In the genomic region with DNA sequence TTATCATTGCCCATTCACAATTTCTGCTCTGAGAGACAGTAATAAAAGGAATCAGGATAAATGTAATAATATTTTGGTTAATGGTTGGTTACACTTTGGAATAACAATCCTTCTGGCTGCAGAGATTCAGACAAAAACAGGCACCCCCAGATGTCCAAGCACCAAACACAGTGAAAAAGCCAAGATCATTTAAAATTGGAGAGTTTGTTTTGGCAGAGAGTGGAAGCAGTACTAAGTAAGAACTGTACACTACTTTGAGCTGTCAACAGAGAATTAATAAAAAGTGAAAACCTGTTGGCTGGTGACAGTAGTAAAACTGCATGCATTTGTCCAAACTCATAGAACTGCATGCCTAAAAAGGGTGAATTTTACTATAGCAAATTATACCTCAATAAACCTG, we compare ENCODE assay signal across 17 cellular contexts. TPM values are rescaled to one million over a fixed set of nuclear protein-coding genes. Genes with fewer than 3 reads are reported as not detected.
DNase-seq lines count a peak whose midpoint lies in the region; ATAC-seq and TF ChIP-seq lines count a peak whose summit lies in the region.
"Had no signal": no experiment of that assay in that cellular context is flagged by ENCODE, and none has a peak within 500 bp of the region (broad histone marks: within the 10 kb centered on the region; RNA-seq: fewer than 3 reads in every experiment).

No MANE protein-coding gene starts in this region.

- CTCF ChIA-PET in activated CD4-positive, alpha-beta T cell treated with anti-CD3 and anti-CD28 coated beads for 36 hours (lab: Charles Lee) = interaction anchor here (0.6 to 1.0 kb wide), 2 partner anchors 28 to 95 kb away, joined by 3 to 4 read pairs; no protein-coding TSS in a partner anchor

- H3K4me3 ChIP-seq in HL-60 (replicated peaks; ENCODE audit: insufficient read depth, low read length) = no peak overlapping the region
- no peak overlapping the region for H3K4me3 ChIP-seq in neutrophil (ENCODE audit: low read depth in 1 of 2, low read length in 1 of 2)

- H3K36me3 Mint-ChIP-seq in activated CD4-positive, alpha-beta T cell treated with anti-CD3 and anti-CD28 coated beads, Interleukin-2, amount 10 ng/mL, durations not matched to agents 24 days and 14 days (ENCODE audit: low read depth) = peaks cover 3% of the 10 kb centered on the region
- H3K36me3 Mint-ChIP-seq in activated CD4-positive, alpha-beta T cell treated with anti-CD3 and anti-CD28 coated beads for 36 hours (ENCODE audit: low read depth) = no peaks in the 10 kb centered on the region
- no peaks in the 10 kb centered on the region for H3K36me3 Mint-ChIP-seq in activated T-helper 17 cell treated with anti-CD3 and anti-CD28 coated beads, Interleukin-2, amount 50 U/mL, for 72 hours (ENCODE audit: low read depth)
- H3K36me3 Mint-ChIP-seq: CD4-positive, alpha-beta memory T cell had no signal

- POLR2A ChIA-PET in activated CD4-positive, alpha-beta T cell treated with anti-CD3 and anti-CD28 coated beads for 36 hours (lab: Charles Lee) = no interaction called here

- peaks cover 7% of the 10 kb centered on the region for H3K9me3 Mint-ChIP-seq in activated CD4-positive, alpha-beta T cell treated with anti-CD3 and anti-CD28 coated beads, Interleukin-2, amount 10 ng/mL, durations not matched to agents 24 days and 14 days
- no peaks in the 10 kb centered on the region for H3K9me3 Mint-ChIP-seq in activated CD4-positive, alpha-beta T cell treated with anti-CD3 and anti-CD28 coated beads for 36 hours (ENCODE audit: low read depth)
- no peaks in the 10 kb centered on the region for H3K9me3 Mint-ChIP-seq in activated T-helper 17 cell treated with anti-CD3 and anti-CD28 coated beads, Interleukin-2, amount 50 U/mL, for 72 hours
- H3K9me3 Mint-ChIP-seq: CD4-positive, alpha-beta memory T cell; HFFc6 had no signal

- DNase-seq in activated CD4-positive, alpha-beta T cell treated with anti-CD3 and anti-CD28 coated beads, Interleukin-2, amount 10 ng/mL, durations not matched to agents 24 days and 14 days = no peak
- no peak for DNase-seq in activated CD4-positive, alpha-beta T cell treated with anti-CD3 and anti-CD28 coated beads for 36 hours
- no peak for DNase-seq in HL-60 (ENCODE audit: low read depth in 1 of 2, low spot score in 1 of 2)
- DNase-seq in activated T-cell treated with anti-CD3 and anti-CD28 coated beads, Interleukin-2, amount 50 U/mL, for 48 hours = no peak
- no peak for DNase-seq in activated CD8-positive, alpha-beta memory T cell treated with anti-CD3 and anti-CD28 coated beads, Interleukin-2, amount 50 U/mL, for 48 hours
- DNase-seq: BE2C; CD4-positive, alpha-beta memory T cell; DMS153; DMS79 treated with DMSO at 0.1 percent for 48 hours; EL; HCEC 1CT; HFFc6 had no signal

- H3K27ac ChIP-seq in HL-60 (replicated peaks) (peak overlapping the region; percentile 77), neutrophil (peak overlapping the region; percentile 71)
- H3K27ac ChIP-seq: C4-2B had no signal

- peaks cover 45% of the 10 kb centered on the region for H3K4me1 Mint-ChIP-seq in activated CD4-positive, alpha-beta T cell treated with anti-CD3 and anti-CD28 coated beads, Interleukin-2, amount 10 ng/mL, durations not matched to agents 24 days and 14 days
- H3K4me1 Mint-ChIP-seq in activated CD4-positive, alpha-beta T cell treated with anti-CD3 and anti-CD28 coated beads for 36 hours = peaks cover 13% of the 10 kb centered on the region
- H3K4me1 Mint-ChIP-seq in activated T-helper 17 cell treated with anti-CD3 and anti-CD28 coated beads, Interleukin-2, amount 50 U/mL, for 72 hours = peaks cover 31% of the 10 kb centered on the region

- H3K4me1 ChIP-seq in neutrophil (ENCODE audit: control insufficient read depth in 1 of 2, insufficient read depth in 1 of 2, low read depth in 1 of 2, low read length in 1 of 2) = peaks cover 76 to 80% of the 10 kb centered on the region in 2 experiments
- H3K4me1 ChIP-seq: BE2C had no signal

- no peaks in the 10 kb centered on the region for H3K9me3 ChIP-seq in neutrophil
- H3K9me3 ChIP-seq: BE2C had no signal

- intact Hi-C loops in activated CD4-positive, alpha-beta T cell treated with anti-CD3 and anti-CD28 coated beads, Interleukin-2, amount 10 ng/mL, durations not matched to agents 24 days and 14 days (cut with micrococcal nuclease) = loop anchor here (1.0 to 10.0 kb wide), 3 partner anchors 8 to 574 kb away; no protein-coding TSS in a partner anchor
- intact Hi-C loops in activated CD4-positive, alpha-beta T cell treated with anti-CD3 and anti-CD28 coated beads for 36 hours (cut with DNase I, micrococcal nuclease) = no loop called here

- H3K27me3 ChIP-seq in HL-60 (ENCODE audit: insufficient read depth, poor library complexity, severe bottlenecking) (no peaks in the 10 kb centered on the region), neutrophil (no peaks in the 10 kb centered on the region)
- H3K27me3 ChIP-seq: BE2C had no signal

- H3K4me3 Mint-ChIP-seq in activated CD4-positive, alpha-beta T cell treated with anti-CD3 and anti-CD28 coated beads, Interleukin-2, amount 10 ng/mL, durations not matched to agents 24 days and 14 days = no peak overlapping the region
- no peak overlapping the region for H3K4me3 Mint-ChIP-seq in activated CD4-positive, alpha-beta T cell treated with anti-CD3 and anti-CD28 coated beads for 36 hours
- H3K4me3 Mint-ChIP-seq in activated T-helper 17 cell treated with anti-CD3 and anti-CD28 coated beads, Interleukin-2, amount 50 U/mL, for 72 hours = peak overlapping the region; percentile 21
- H3K4me3 Mint-ChIP-seq: CD4-positive, alpha-beta memory T cell; HFFc6 had no signal

- TF ChIP-seq CTCF in HL-60 (IDR thresholded peaks at IDR 0.05; ENCODE audit: insufficient read depth, low read length) (no peak), neutrophil (IDR thresholded peaks at IDR 0.05) (no peak)

- peak overlapping the region; percentile 42 for H3K27ac Mint-ChIP-seq in activated CD4-positive, alpha-beta T cell treated with anti-CD3 and anti-CD28 coated beads, Interleukin-2, amount 10 ng/mL, durations not matched to agents 24 days and 14 days
- H3K27ac Mint-ChIP-seq in activated CD4-positive, alpha-beta T cell treated with anti-CD3 and anti-CD28 coated beads for 36 hours = no peak overlapping the region
- peak overlapping the region; percentile 21 for H3K27ac Mint-ChIP-seq in activated T-helper 17 cell treated with anti-CD3 and anti-CD28 coated beads, Interleukin-2, amount 50 U/mL, for 72 hours
- H3K27ac Mint-ChIP-seq: CD4-positive, alpha-beta memory T cell; HFFc6 had no signal

- H3K27me3 Mint-ChIP-seq in activated CD4-positive, alpha-beta T cell treated with anti-CD3 and anti-CD28 coated beads, Interleukin-2, amount 10 ng/mL, durations not matched to agents 24 days and 14 days = peaks cover 8% of the 10 kb centered on the region
- H3K27me3 Mint-ChIP-seq in activated CD4-positive, alpha-beta T cell treated with anti-CD3 and anti-CD28 coated beads for 36 hours = peaks cover 33% of the 10 kb centered on the region
- H3K27me3 Mint-ChIP-seq in activated T-helper 17 cell treated with anti-CD3 and anti-CD28 coated beads, Interleukin-2, amount 50 U/mL, for 72 hours = peaks cover 18% of the 10 kb centered on the region

- H3K36me3 ChIP-seq in neutrophil = no peaks in the 10 kb centered on the region
- H3K36me3 ChIP-seq: BE2C had no signal

- no peak for ATAC-seq in activated CD4-positive, alpha-beta T cell treated with anti-CD3 and anti-CD28 coated beads for 36 hours
- no peak for ATAC-seq in activated T-helper 17 cell treated with anti-CD3 and anti-CD28 coated beads, Interleukin-2, amount 50 U/mL, for 72 hours (replicated peaks)
- no peak for ATAC-seq in GM18867 (IDR thresholded peaks at IDR 0.05; ENCODE audit: unreplicated experiment)

RNA-seq across cellular contexts. Expression of a gene that starts 15.6 kb away (rescaled TPM):
- 2.4 and 3.1 TPM in 2 replicates for total RNA-seq in activated CD4-positive, alpha-beta T cell treated with anti-CD3 and anti-CD28 coated beads, Interleukin-2, amount 10 ng/mL, durations not matched to agents 24 days and 14 days
- total RNA-seq in activated CD4-positive, alpha-beta T cell treated with anti-CD3 and anti-CD28 coated beads for 36 hours = 1 to 10 TPM; 1.4 to 1.6 TPM
- total RNA-seq in activated T-helper 17 cell treated with anti-CD3 and anti-CD28 coated beads, Interleukin-2, amount 50 U/mL, for 72 hours = 100 to 1,000 TPM in 1 of 2 donors, 10 to 100 TPM in 1; 52.3 to 253 TPM
- total RNA-seq: CD4-positive, alpha-beta memory T cell; H4; HFFc6 had no signal

RNA-seq across cellular contexts. Expression of a gene that starts 43.4 kb away (rescaled TPM):
- 6.9 and 7.7 TPM in 2 replicates for total RNA-seq in activated CD4-positive, alpha-beta T cell treated with anti-CD3 and anti-CD28 coated beads, Interleukin-2, amount 10 ng/mL, durations not matched to agents 24 days and 14 days
- 1 to 10 TPM in 1 of 2 experiments, under 1 TPM in 1; 0.56 to 1.1 TPM for total RNA-seq in activated CD4-positive, alpha-beta T cell treated with anti-CD3 and anti-CD28 coated beads for 36 hours
- 10 to 100 TPM in 1 of 2 donors, 1 to 10 TPM in 1; 8.0 to 66.8 TPM for total RNA-seq in activated T-helper 17 cell treated with anti-CD3 and anti-CD28 coated beads, Interleukin-2, amount 50 U/mL, for 72 hours
- total RNA-seq: CD4-positive, alpha-beta memory T cell; H4; HFFc6 had no signal

Comparison
In these comparisons a context has a peak if more than half of its experiments do, and no peak if none do; other contexts are left out.
1. RNA of a gene that starts 15.6 kb away (total RNA-seq): 52.3 to 253 TPM in activated T-helper 17 cell treated with anti-CD3 and anti-CD28 coated beads, Interleukin-2, amount 50 U/mL, for 72 hours; 2.4 to 3.1 TPM in activated CD4-positive, alpha-beta T cell treated with anti-CD3 and anti-CD28 coated beads, Interleukin-2, amount 10 ng/mL, durations not matched to agents 24 days and 14 days and 1.4 to 1.6 TPM in activated CD4-positive, alpha-beta T cell treated with anti-CD3 and anti-CD28 coated beads for 36 hours; every median in the first group is over 10 times any median in the second.